ENCODE assay signal across 1 cellular context in the genomic region with DNA sequence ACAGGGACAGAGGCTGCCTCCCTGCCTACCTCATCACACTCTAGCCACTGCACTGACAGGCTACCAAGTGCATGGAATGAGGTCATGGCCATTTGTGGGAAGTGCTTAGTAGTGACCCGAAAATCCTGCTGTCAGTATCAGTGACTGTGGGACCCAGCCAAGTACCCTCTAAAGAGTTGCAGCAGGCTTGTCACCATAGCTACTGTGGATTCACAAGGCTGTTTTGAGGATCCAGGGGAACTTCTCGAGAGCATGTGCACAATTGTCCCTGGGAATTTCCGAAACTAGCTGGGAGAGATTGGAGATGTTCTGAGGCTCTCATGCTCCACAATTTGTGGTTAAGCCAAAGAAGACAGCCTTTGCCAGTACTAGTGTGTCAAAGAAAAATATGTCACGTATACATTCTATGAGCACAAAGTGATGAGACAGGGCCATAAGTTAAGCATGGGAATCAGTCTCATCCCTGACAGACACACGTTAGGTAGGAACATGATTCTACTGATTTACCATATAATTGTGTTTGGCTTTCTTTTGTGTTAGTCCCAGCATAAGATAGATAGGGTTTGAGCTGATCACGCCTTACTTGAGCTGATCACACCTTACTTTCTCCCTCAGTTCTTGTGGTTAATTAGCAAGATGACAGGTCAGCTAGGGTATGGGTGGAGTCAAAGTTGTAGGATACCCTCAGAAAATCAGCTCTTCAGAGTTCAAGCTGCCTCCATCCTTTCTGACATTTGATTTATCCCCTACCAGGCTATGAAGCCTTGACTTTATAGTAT.
TF ChIP-seq lines count a peak whose summit lies in the region.

No MANE protein-coding gene starts in this region.

TF ChIP-seq in GM12878, 131 proteins besides CTCF, POLR2A, EP300 and RAD21 (continued from another document):
- TF ChIP-seq, protein P1, sequence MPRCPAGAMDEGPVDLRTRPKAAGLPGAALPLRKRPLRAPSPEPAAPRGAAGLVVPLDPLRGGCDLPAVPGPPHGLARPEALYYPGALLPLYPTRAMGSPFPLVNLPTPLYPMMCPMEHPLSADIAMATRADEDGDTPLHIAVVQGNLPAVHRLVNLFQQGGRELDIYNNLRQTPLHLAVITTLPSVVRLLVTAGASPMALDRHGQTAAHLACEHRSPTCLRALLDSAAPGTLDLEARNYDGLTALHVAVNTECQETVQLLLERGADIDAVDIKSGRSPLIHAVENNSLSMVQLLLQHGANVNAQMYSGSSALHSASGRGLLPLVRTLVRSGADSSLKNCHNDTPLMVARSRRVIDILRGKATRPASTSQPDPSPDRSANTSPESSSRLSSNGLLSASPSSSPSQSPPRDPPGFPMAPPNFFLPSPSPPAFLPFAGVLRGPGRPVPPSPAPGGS (IDR thresholded peaks at IDR 0.05; ENCODE audit: borderline replicate concordance, insufficient read depth, low read depth, low read length, poor library complexity, severe bottlenecking) = peak; percentile 4
- TF ChIP-seq TCF12 (IDR thresholded peaks at IDR 0.05; ENCODE audit: low read depth, low read length) (0 out of 2 replicates have a peak, but pooled peaks have one; percentile 32), BACH1 (IDR thresholded peaks at IDR 0.05; ENCODE audit: borderline replicate concordance) (no peak), ZZZ3 (IDR thresholded peaks at IDR 0.05; ENCODE audit: control insufficient read depth, insufficient read length, low read depth) (no peak), SREBF1 (IDR thresholded peaks at IDR 0.05; ENCODE audit: low read length) (no peak), TBL1XR1 (IDR thresholded peaks at IDR 0.05; ENCODE audit: low read depth, low read length) (no peak), KLF5 (IDR thresholded peaks at IDR 0.05; ENCODE audit: partially characterized antibody) (no peak), TCF7 (IDR thresholded peaks at IDR 0.05; ENCODE audit: borderline replicate concordance) (no peak), DPF2 (IDR thresholded peaks at IDR 0.05) (no peak), FOXK2 (IDR thresholded peaks at IDR 0.05) (no peak), ATF7 (IDR thresholded peaks at IDR 0.05; ENCODE audit: low read depth) (peak; percentile 76), EGR1 (IDR thresholded peaks at IDR 0.05; ENCODE audit: borderline replicate concordance in 1 of 2, low read depth in 2 of 2, low read length in 2 of 2) (no peak), BCL11A (IDR thresholded peaks at IDR 0.05; ENCODE audit: low read depth, low read length) (peak; percentile 50; the same call in 1 of the 2 replicates)
- TF ChIP-seq, protein P2, sequence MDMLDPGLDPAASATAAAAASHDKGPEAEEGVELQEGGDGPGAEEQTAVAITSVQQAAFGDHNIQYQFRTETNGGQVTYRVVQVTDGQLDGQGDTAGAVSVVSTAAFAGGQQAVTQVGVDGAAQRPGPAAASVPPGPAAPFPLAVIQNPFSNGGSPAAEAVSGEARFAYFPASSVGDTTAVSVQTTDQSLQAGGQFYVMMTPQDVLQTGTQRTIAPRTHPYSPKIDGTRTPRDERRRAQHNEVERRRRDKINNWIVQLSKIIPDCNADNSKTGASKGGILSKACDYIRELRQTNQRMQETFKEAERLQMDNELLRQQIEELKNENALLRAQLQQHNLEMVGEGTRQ (IDR thresholded peaks at IDR 0.05; ENCODE audit: borderline replicate concordance, low read depth, low read length) = no peak
- TF ChIP-seq, protein P3, sequence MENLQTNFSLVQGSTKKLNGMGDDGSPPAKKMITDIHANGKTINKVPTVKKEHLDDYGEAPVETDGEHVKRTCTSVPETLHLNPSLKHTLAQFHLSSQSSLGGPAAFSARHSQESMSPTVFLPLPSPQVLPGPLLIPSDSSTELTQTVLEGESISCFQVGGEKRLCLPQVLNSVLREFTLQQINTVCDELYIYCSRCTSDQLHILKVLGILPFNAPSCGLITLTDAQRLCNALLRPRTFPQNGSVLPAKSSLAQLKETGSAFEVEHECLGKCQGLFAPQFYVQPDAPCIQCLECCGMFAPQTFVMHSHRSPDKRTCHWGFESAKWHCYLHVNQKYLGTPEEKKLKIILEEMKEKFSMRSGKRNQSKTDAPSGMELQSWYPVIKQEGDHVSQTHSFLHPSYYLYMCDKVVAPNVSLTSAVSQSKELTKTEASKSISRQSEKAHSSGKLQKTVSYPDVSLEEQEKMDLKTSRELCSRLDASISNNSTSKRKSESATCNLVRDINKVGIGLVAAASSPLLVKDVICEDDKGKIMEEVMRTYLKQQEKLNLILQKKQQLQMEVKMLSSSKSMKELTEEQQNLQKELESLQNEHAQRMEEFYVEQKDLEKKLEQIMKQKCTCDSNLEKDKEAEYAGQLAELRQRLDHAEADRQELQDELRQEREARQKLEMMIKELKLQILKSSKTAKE (IDR thresholded peaks at IDR 0.05; ENCODE audit: low read depth, poor library complexity, severe bottlenecking) = no peak
- TF ChIP-seq, protein P4, sequence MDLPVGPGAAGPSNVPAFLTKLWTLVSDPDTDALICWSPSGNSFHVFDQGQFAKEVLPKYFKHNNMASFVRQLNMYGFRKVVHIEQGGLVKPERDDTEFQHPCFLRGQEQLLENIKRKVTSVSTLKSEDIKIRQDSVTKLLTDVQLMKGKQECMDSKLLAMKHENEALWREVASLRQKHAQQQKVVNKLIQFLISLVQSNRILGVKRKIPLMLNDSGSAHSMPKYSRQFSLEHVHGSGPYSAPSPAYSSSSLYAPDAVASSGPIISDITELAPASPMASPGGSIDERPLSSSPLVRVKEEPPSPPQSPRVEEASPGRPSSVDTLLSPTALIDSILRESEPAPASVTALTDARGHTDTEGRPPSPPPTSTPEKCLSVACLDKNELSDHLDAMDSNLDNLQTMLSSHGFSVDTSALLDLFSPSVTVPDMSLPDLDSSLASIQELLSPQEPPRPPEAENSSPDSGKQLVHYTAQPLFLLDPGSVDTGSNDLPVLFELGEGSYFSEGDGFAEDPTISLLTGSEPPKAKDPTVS (IDR thresholded peaks at IDR 0.05; ENCODE audit: low read depth, low read length) = no peak
